In the genomic region with DNA sequence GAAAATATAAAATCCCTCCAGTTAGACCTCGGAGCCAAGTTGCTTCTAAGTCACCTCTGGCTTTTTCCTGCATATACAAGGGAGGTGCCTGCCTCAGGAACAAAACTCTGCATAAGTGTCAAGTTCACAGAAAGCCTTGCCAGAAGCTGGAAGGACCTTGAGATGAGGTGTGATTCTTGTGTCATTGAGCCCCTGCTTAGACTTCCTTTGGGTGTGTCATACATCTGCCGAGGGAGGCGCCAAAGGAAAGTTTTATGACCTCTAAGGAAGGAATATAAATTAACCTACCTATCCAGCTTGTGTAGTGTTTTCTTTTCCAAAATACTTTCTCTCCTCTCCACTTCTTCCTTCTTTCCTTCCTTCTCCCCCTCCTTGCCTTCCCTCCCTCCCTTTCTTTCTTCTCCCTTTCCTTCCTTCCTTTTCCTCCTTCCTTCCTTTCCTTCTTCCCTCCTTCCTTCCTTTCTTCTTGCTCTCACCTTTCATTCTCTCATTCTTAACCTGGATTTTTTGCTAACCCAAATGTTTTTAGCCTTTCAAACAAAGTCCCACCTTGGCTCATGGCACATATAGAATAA, we compare ENCODE assay signal across 28 cellular contexts.
"Had no signal": no experiment of that assay in that cellular context is flagged by ENCODE, and none has a peak within 500 bp of the region (broad histone marks: within the 10 kb centered on the region; RNA-seq: fewer than 3 reads in every experiment).

No MANE protein-coding gene starts in this region.

- H3K4me3 Mint-ChIP-seq: activated T-cell treated with anti-CD3 and anti-CD28 coated beads, Interleukin-2, amount 50 U/mL, for 72 hours; endodermal cell; mesothelial cell of epicardium; naive thymus-derived CD8-positive, alpha-beta T cell; neural crest cell; stimulated activated effector memory CD8-positive, alpha-beta T cell treated with anti-CD3 and anti-CD28 coated beads, Interleukin-12 subunit alpha, Interleukin-12 subunit beta, amount 100 ng/mL, for 72 hours; stimulated activated naive CD8-positive, alpha-beta T cell treated with anti-CD3 and anti-CD28 coated beads, Interleukin-15, Interleukin-2, amounts not matched to agents 100 ng/mL and 50 ng/mL, for 24 hours; type B pancreatic cell had no signal

- H3K27ac ChIP-seq: breast epithelium, pancreas, prostate gland, skin epidermis, thoracic aorta, vagina, VCaP had no signal

- H3K4me1 Mint-ChIP-seq: mesothelial cell of epicardium; naive thymus-derived CD8-positive, alpha-beta T cell; neural crest cell; stimulated activated effector memory CD8-positive, alpha-beta T cell treated with anti-CD3 and anti-CD28 coated beads, Interleukin-12 subunit alpha, Interleukin-12 subunit beta, amount 100 ng/mL, for 72 hours had no signal

- H3K27me3 ChIP-seq: pancreas, vagina had no signal

- ATAC-seq: activated naive CD4-positive, alpha-beta T cell treated with anti-CD3 and anti-CD28 coated beads, Interleukin-2, amount 50 U/mL, for 72 hours; activated T-cell treated with anti-CD3 and anti-CD28 coated beads, Interleukin-2, amount 50 U/mL, for 72 hours; esophagus mucosa; left ventricle myocardium superior; naive thymus-derived CD8-positive, alpha-beta T cell; pancreas; sciatic nerve; stimulated activated effector memory CD8-positive, alpha-beta T cell treated with anti-CD3 and anti-CD28 coated beads, Interleukin-12 subunit alpha, Interleukin-12 subunit beta, amount 100 ng/mL, for 72 hours had no signal

- DNase-seq: activated CD4-positive, alpha-beta T cell treated with anti-CD3 and anti-CD28 coated beads for 4 hours; activated CD4-positive, alpha-beta T cell treated with anti-CD3 and anti-CD28 coated beads, Interleukin-2, amount 50 U/mL, for 4 hours; activated naive CD4-positive, alpha-beta T cell; activated T-cell treated with anti-CD3 and anti-CD28 coated beads for 4 hours; activated T-cell treated with anti-CD3 and anti-CD28 coated beads, Interleukin-2, amount 50 U/mL, for 72 hours; central memory CD4-positive, alpha-beta T cell; endodermal cell; foreskin fibroblast; left ventricle myocardium superior; naive thymus-derived CD8-positive, alpha-beta T cell; nucleus accumbens; pancreas; retina; stimulated activated CD4-positive, alpha-beta T cell treated with anti-CD3 and anti-CD28 coated beads, Interleukin-4, amount 100 ng/mL, for 24 hours had no signal

- H3K4me1 ChIP-seq: breast epithelium, pancreas, prostate gland, vagina had no signal

- H3K4me3 ChIP-seq: breast epithelium, pancreas, prostate gland, skin epidermis, thoracic aorta, vagina had no signal

- H3K9me3 Mint-ChIP-seq: activated naive CD4-positive, alpha-beta T cell treated with anti-CD3 and anti-CD28 coated beads, Interleukin-2, amount 50 U/mL, for 72 hours; activated T-cell treated with anti-CD3 and anti-CD28 coated beads, Interleukin-2, amount 50 U/mL, for 72 hours; endodermal cell; naive thymus-derived CD8-positive, alpha-beta T cell; neural crest cell; stimulated activated effector memory CD8-positive, alpha-beta T cell treated with anti-CD3 and anti-CD28 coated beads, Interleukin-12 subunit alpha, Interleukin-12 subunit beta, amount 100 ng/mL, for 72 hours; stimulated activated naive CD8-positive, alpha-beta T cell treated with anti-CD3 and anti-CD28 coated beads, Interleukin-15, Interleukin-2, amounts not matched to agents 100 ng/mL and 50 ng/mL, for 24 hours; type B pancreatic cell had no signal

- H3K27ac Mint-ChIP-seq: activated naive CD4-positive, alpha-beta T cell treated with anti-CD3 and anti-CD28 coated beads, Interleukin-2, amount 50 U/mL, for 72 hours; activated T-cell treated with anti-CD3 and anti-CD28 coated beads, Interleukin-2, amount 50 U/mL, for 72 hours; endodermal cell; mesothelial cell of epicardium; naive thymus-derived CD8-positive, alpha-beta T cell; stimulated activated effector memory CD8-positive, alpha-beta T cell treated with anti-CD3 and anti-CD28 coated beads, Interleukin-12 subunit alpha, Interleukin-12 subunit beta, amount 100 ng/mL, for 72 hours; stimulated activated naive CD8-positive, alpha-beta T cell treated with anti-CD3 and anti-CD28 coated beads, Interleukin-15, Interleukin-2, amounts not matched to agents 100 ng/mL and 50 ng/mL, for 24 hours; type B pancreatic cell had no signal

- H3K9me3 ChIP-seq: breast epithelium, pancreas, prostate gland, thoracic aorta, vagina had no signal

- H3K36me3 ChIP-seq: breast epithelium, pancreas, prostate gland, thoracic aorta, vagina had no signal

- H3K36me3 Mint-ChIP-seq: activated naive CD4-positive, alpha-beta T cell treated with anti-CD3 and anti-CD28 coated beads, Interleukin-2, amount 50 U/mL, for 72 hours; mesothelial cell of epicardium; naive thymus-derived CD8-positive, alpha-beta T cell; stimulated activated effector memory CD8-positive, alpha-beta T cell treated with anti-CD3 and anti-CD28 coated beads, Interleukin-12 subunit alpha, Interleukin-12 subunit beta, amount 100 ng/mL, for 72 hours; type B pancreatic cell had no signal
